Comparison of ENCODE assay signal across 8 cellular contexts in the genomic region with DNA sequence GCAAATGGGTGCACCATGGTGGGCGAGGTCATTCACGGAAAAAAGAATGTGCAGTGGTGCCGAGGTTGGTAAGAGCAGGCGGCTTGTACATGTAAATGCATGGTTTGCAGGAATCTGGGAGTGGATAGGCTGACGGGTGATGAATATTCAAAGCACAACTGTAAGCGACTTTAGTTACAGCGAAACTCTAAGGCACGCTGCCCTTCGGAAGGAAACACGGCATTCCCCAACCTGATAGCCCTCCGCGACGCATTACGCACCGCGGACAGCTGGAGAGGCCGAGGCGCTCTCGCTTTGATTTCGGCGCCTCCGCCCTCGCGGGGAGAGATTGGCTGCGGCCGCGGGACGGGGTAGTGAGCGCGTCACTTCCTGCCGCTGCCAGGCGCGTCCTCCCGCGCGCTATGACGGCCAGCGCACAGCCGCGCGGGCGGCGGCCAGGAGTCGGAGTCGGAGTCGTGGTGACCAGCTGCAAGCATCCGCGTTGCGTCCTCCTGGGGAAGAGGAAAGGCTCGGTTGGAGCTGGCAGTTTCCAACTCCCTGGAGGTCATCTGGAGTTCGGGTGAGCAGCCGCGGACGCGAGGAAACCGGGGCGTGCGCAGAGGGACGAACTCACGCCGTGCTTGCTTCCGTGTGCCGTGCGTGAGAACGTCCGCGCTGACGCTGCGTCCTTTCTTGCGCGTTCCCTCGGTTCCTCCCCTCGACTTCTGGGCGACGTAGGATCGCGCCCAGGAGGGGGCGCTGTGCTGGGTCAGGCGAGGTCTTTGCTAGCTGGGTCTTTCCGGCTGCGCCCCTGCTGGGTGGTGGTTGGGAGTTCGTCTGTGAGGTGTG. TPM values are rescaled to one million over a fixed set of nuclear protein-coding genes. Genes with fewer than 3 reads are reported as not detected.
DNase-seq lines count a peak whose midpoint lies in the region; ATAC-seq and TF ChIP-seq lines count a peak whose summit lies in the region.

A gene (plus strand): TSS at position 381 of the 828 bp plus-strand sequence. CDS start 21 bp downstream, at position 402.

- POLR2A ChIA-PET in SK-N-SH (lab: Yijun Ruan, JAX) = interaction anchor here (0.6 to 1.9 kb wide), 5 partner anchors 36 to 198 kb away, joined by 3 to 10 read pairs (median 3); a partner anchor contains a TSS

- no peaks in the 10 kb centered on the region for H4K20me1 ChIP-seq in SK-N-SH (ENCODE audit: insufficient read depth)

- TF ChIP-seq POLR2A in GM10847 (IDR thresholded peaks at IDR 0.05; ENCODE audit: extremely low read depth, insufficient read length) (peak; percentile 97), suprapubic skin (IDR thresholded peaks at IDR 0.05) (peak; percentile 28 to 82)

- peaks cover 25% of the 10 kb centered on the region for H3K79me2 ChIP-seq in SK-N-SH (ENCODE audit: insufficient read depth)

- no peaks in the 10 kb centered on the region for H3K27me3 ChIP-seq in SK-N-SH (ENCODE audit: insufficient read depth)
- no peaks in the 10 kb centered on the region for H3K27me3 ChIP-seq in suprapubic skin

- H3K27ac ChIP-seq in SK-N-SH (ENCODE audit: low read depth in 2 of 2, low read length in 1 of 2) (peak within 1 kb of the TSS; percentile 95 to 97), suprapubic skin (peak within 1 kb of the TSS; percentile 96)

- TF ChIP-seq EP300 in SK-N-SH (IDR thresholded peaks at IDR 0.05; ENCODE audit: borderline replicate concordance in 1 of 2, low read depth in 1 of 2, low read length in 1 of 2) (peak; percentile 14 to 18; a peak in 1 of 4 replicates), suprapubic skin (IDR thresholded peaks at IDR 0.05) (peak; percentile 68)

- peak within 1 kb of the TSS; percentile 66; the same call in 1 of the 2 replicates for H2AFZ ChIP-seq in SK-N-SH (ENCODE audit: low read depth)

- peak within 1 kb of the TSS; percentile 71 to 86 for H3K4me3 ChIP-seq in SK-N-SH (ENCODE audit: low read depth in 2 of 2, low read length in 1 of 2)
- peak within 1 kb of the TSS; percentile 72 for H3K4me3 ChIP-seq in suprapubic skin

- peaks cover 13 to 22% of the 10 kb centered on the region in 2 experiments for H3K36me3 ChIP-seq in SK-N-SH (replicated peaks in 1 of 2; ENCODE audit: control insufficient read depth in 1 of 2, insufficient read depth in 2 of 2, low read length in 1 of 2)
- H3K36me3 ChIP-seq in suprapubic skin = peaks cover 12% of the 10 kb centered on the region

- H3K9me2 ChIP-seq in SK-N-SH = no peaks in the 10 kb centered on the region

- peak within 1 kb of the TSS; percentile 85 for H3K9ac ChIP-seq in SK-N-SH

- CTCF ChIA-PET in SK-N-SH (lab: Yijun Ruan, JAX) = interaction anchor here (0.6 to 2.5 kb wide), 35 partner anchors 9 to 1729 kb away, joined by 3 to 38 read pairs (median 4); a partner anchor contains a TSS

- H3K9me3 ChIP-seq in SK-N-SH (peaks cover 6% of the 10 kb centered on the region; the same call in 1 of the 2 replicates), suprapubic skin (no peaks in the 10 kb centered on the region)

- peak; percentile 98 for TF ChIP-seq CTCF in SK-N-SH (IDR thresholded peaks at IDR 0.05)
- peak; percentile 97 to 99 for TF ChIP-seq CTCF in suprapubic skin (IDR thresholded peaks at IDR 0.05)

- WGBS in SK-N-SH (ENCODE audit: low lambda C conversion rate) = under 1% methylated on average over 16 of the region's 82 CpGs
- under 1% methylated on average over 46 of the region's 82 CpGs for WGBS in suprapubic skin

- H3F3A ChIP-seq in SK-N-SH (replicated peaks; ENCODE audit: insufficient read depth) = peaks cover 16% of the 10 kb centered on the region

- H3K4me2 ChIP-seq in SK-N-SH = peak within 1 kb of the TSS; percentile 75

- DNase-seq in NCI-H1048 (lab: John Stamatoyannopoulos, UW) (peak; percentile 37), SK-N-SH (peak; percentile 93), germinal center (ENCODE audit: low spot score) (peak; percentile 97), nucleus accumbens (lab: John Stamatoyannopoulos, UW) (peak; percentile 63 to 97 (median 92)), suprapubic skin (ENCODE audit: low spot score in 2 of 2) (peak; percentile 95 to 96)
- peak; percentile 96 for DNase-seq in activated naive CD4-positive, alpha-beta T cell treated with anti-CD3 and anti-CD28 coated beads, Interleukin-2, amount 50 U/mL, for 16 hours

- peaks cover 8 to 10% of the 10 kb centered on the region in 2 experiments; a peak in 3 of 4 replicates for H3K4me1 ChIP-seq in SK-N-SH (ENCODE audit: control insufficient read depth in 1 of 2, insufficient read depth in 2 of 2, low read depth in 1 of 2, low read length in 1 of 2)
- peaks cover 16% of the 10 kb centered on the region for H3K4me1 ChIP-seq in suprapubic skin

- peak; percentile 51 for TF ChIP-seq RAD21 in SK-N-SH (IDR thresholded peaks at IDR 0.05; ENCODE audit: low read length)

- ATAC-seq in HG02588 (IDR thresholded peaks at IDR 0.05; ENCODE audit: unreplicated experiment) = peak; percentile 93

TF ChIP-seq in SK-N-SH, 30 proteins besides CTCF, POLR2A, EP300 and RAD21 (continues in another document):
- TF ChIP-seq CHD2 (IDR thresholded peaks at IDR 0.05; ENCODE audit: low read length, partially characterized antibody) (peak; percentile 46), TEAD4 (IDR thresholded peaks at IDR 0.05; ENCODE audit: borderline replicate concordance, insufficient read depth) (no peak), FOXM1 (IDR thresholded peaks at IDR 0.05; ENCODE audit: low read depth) (peak; percentile 70), MXI1 (IDR thresholded peaks at IDR 0.05; ENCODE audit: low read depth, low read length) (peak; percentile 99), POLR2AphosphoS5 (IDR thresholded peaks at IDR 0.05; ENCODE audit: low read depth, low read length) (peak; percentile 92), RCOR1 (IDR thresholded peaks at IDR 0.05; ENCODE audit: low read length) (0 out of 2 replicates have a peak, but pooled peaks have one; percentile 25), RXRA (IDR thresholded peaks at IDR 0.05; ENCODE audit: borderline replicate concordance, low read depth) (peak; percentile 64; the same call in 1 of the 2 replicates), YY1 (IDR thresholded peaks at IDR 0.05; ENCODE audit: low read depth) (peak; percentile 70; the same call in 1 of the 2 replicates), NRF1 (IDR thresholded peaks at IDR 0.05; ENCODE audit: low read depth, low read length) (peak; percentile 77), GABPA (IDR thresholded peaks at IDR 0.05; ENCODE audit: low read depth) (peak; percentile 77), SMC3 (IDR thresholded peaks at IDR 0.05; ENCODE audit: low read depth, low read length) (peak; percentile 65), ELF1 (IDR thresholded peaks at IDR 0.05) (peak; percentile 85), TAF1 (IDR thresholded peaks at IDR 0.05; ENCODE audit: borderline replicate concordance, low read depth, low read length) (peak; percentile 65), RFX5 (IDR thresholded peaks at IDR 0.05; ENCODE audit: low read length) (no peak), TCF12 (IDR thresholded peaks at IDR 0.05) (peak; percentile 11; the same call in 1 of the 2 replicates)
- TF ChIP-seq, protein P1, sequence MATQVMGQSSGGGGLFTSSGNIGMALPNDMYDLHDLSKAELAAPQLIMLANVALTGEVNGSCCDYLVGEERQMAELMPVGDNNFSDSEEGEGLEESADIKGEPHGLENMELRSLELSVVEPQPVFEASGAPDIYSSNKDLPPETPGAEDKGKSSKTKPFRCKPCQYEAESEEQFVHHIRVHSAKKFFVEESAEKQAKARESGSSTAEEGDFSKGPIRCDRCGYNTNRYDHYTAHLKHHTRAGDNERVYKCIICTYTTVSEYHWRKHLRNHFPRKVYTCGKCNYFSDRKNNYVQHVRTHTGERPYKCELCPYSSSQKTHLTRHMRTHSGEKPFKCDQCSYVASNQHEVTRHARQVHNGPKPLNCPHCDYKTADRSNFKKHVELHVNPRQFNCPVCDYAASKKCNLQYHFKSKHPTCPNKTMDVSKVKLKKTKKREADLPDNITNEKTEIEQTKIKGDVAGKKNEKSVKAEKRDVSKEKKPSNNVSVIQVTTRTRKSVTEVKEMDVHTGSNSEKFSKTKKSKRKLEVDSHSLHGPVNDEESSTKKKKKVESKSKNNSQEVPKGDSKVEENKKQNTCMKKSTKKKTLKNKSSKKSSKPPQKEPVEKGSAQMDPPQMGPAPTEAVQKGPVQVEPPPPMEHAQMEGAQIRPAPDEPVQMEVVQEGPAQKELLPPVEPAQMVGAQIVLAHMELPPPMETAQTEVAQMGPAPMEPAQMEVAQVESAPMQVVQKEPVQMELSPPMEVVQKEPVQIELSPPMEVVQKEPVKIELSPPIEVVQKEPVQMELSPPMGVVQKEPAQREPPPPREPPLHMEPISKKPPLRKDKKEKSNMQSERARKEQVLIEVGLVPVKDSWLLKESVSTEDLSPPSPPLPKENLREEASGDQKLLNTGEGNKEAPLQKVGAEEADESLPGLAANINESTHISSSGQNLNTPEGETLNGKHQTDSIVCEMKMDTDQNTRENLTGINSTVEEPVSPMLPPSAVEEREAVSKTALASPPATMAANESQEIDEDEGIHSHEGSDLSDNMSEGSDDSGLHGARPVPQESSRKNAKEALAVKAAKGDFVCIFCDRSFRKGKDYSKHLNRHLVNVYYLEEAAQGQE (IDR thresholded peaks at IDR 0.05; ENCODE audit: low read depth, low read length) = peak; percentile 52; the same call in 1 of the 2 replicates
- TF ChIP-seq, protein P2, sequence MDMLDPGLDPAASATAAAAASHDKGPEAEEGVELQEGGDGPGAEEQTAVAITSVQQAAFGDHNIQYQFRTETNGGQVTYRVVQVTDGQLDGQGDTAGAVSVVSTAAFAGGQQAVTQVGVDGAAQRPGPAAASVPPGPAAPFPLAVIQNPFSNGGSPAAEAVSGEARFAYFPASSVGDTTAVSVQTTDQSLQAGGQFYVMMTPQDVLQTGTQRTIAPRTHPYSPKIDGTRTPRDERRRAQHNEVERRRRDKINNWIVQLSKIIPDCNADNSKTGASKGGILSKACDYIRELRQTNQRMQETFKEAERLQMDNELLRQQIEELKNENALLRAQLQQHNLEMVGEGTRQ (IDR thresholded peaks at IDR 0.05; ENCODE audit: borderline replicate concordance, low read depth, low read length) = no peak
- TF ChIP-seq, protein P3, sequence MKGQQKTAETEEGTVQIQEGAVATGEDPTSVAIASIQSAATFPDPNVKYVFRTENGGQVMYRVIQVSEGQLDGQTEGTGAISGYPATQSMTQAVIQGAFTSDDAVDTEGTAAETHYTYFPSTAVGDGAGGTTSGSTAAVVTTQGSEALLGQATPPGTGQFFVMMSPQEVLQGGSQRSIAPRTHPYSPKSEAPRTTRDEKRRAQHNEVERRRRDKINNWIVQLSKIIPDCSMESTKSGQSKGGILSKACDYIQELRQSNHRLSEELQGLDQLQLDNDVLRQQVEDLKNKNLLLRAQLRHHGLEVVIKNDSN (IDR thresholded peaks at IDR 0.05; ENCODE audit: borderline replicate concordance, low read depth) = no peak

RNA-seq across cellular contexts. Expression of the gene that starts here (rescaled TPM):
- 11.9 and 13.8 TPM in 2 replicates for polyA plus RNA-seq in SK-N-SH (2012; rRNA removed)
- polyA plus RNA-seq in SK-N-SH (2012; cell fraction: cytosol; rRNA removed) = 19.6 and 22.4 TPM in 2 replicates
- polyA plus RNA-seq in SK-N-SH (2012; cell fraction: nucleus; rRNA removed) = 2.4 and 4.0 TPM in 2 replicates
- 1 to 10 TPM; 5.6 to 10.0 (median 9.1) TPM for total RNA-seq in suprapubic skin

Comparison
In these comparisons a context has a peak if more than half of its experiments do, and no peak if none do; other contexts are left out.
1. Peak in every context shown above with its lines: DNase-seq, ATAC-seq, H3K4me3 ChIP-seq and H3K27ac ChIP-seq.
2. DNase-seq: peak in every context shown above with its lines; median percentile 97 in germinal center; 96 in activated naive CD4-positive, alpha-beta T cell treated with anti-CD3 and anti-CD28 coated beads, Interleukin-2, amount 50 U/mL, for 16 hours; 96 in suprapubic skin; 93 in SK-N-SH; 92 in nucleus accumbens; 37 in NCI-H1048.